26 cellular contexts compared by ENCODE assay signal in the genomic region with DNA sequence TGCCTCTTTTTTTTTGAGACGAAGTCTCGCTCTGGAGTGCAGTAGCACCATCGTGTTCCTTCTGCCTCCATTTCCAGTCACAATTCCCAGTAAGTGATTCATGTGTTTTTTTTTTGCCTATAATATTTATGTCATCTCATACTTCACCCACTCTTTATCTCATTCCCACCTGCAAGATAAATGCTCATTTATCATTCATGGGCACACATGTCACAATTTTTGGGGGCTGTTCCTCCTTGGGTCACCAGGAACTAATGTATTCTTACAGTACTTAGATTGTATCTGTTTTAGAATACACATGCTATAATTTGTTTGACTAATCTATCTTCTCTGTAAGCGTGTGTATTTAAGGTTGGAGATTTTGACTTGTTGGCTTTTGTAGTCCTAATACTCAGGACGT.
DNase-seq lines count a peak whose midpoint lies in the region; ATAC-seq, FAIRE-seq and TF ChIP-seq lines count a peak whose summit lies in the region.
"Had no signal": no experiment of that assay in that cellular context is flagged by ENCODE, and none has a peak within 500 bp of the region (broad histone marks: within the 10 kb centered on the region; RNA-seq: fewer than 3 reads in every experiment).

No MANE protein-coding gene starts in this region.

- H3K36me3 Mint-ChIP-seq in Caco-2 (ENCODE audit: insufficient read depth, unreplicated experiment) = no peaks in the 10 kb centered on the region
- H3K36me3 Mint-ChIP-seq in activated CD4-positive, alpha-beta T cell treated with anti-CD3 and anti-CD28 coated beads for 36 hours (ENCODE audit: low read depth) = no peaks in the 10 kb centered on the region

- H3K9me3 ChIP-seq in Caco-2 = no peaks in the 10 kb centered on the region
- no peaks in the 10 kb centered on the region for H3K9me3 ChIP-seq in Panc1 (ENCODE audit: control insufficient read depth, insufficient read depth, low read depth, low read length)
- H3K9me3 ChIP-seq in K562 (replicated peaks; ENCODE audit: control insufficient read depth, insufficient read depth, low read depth, low read length) = no peaks in the 10 kb centered on the region
- H3K9me3 ChIP-seq: A549; BLaER1 treated with 17β-estradiol and CSF1 and Interleukin-3, amounts not matched to agents 10 nM and 100 nM had no signal

- H3K79me2 ChIP-seq in K562 (ENCODE audit: control insufficient read depth, insufficient read depth, low read length) = no peaks in the 10 kb centered on the region

- peak; percentile 78 for FAIRE-seq in H54 (lab: Jason Lieb, UNC)
- no peak for FAIRE-seq in K562 (lab: Jason Lieb, UNC)
- FAIRE-seq: A549, GM12878, GM12892, GM18507 had no signal

- CTCF ChIA-PET in Caco-2 (lab: Charles Lee) = no interaction called here
- CTCF ChIA-PET in Panc1 (lab: Charles Lee) = no interaction called here
- CTCF ChIA-PET in K562 (lab: Yijun Ruan, JAX; ENCODE audit: low intra/inter-chr PET ratio) = no interaction called here
- CTCF ChIA-PET in activated CD4-positive, alpha-beta T cell treated with anti-CD3 and anti-CD28 coated beads for 36 hours (lab: Charles Lee) = no interaction called here

- H3K4me2 ChIP-seq in K562 (ENCODE audit: insufficient read depth, low read length) = no peak overlapping the region
- H3K4me2 ChIP-seq: A549 had no signal

- peak overlapping the region; percentile 3 for H3K27ac Mint-ChIP-seq in Caco-2 (ENCODE audit: unreplicated experiment)
- no peak overlapping the region for H3K27ac Mint-ChIP-seq in activated CD4-positive, alpha-beta T cell treated with anti-CD3 and anti-CD28 coated beads for 36 hours
- H3K27ac Mint-ChIP-seq: B cell; CD4-positive, alpha-beta T cell; CD8-positive, alpha-beta T cell had no signal

- H3K27me3 Mint-ChIP-seq in Caco-2 (ENCODE audit: insufficient read depth, unreplicated experiment) = no peaks in the 10 kb centered on the region
- no peaks in the 10 kb centered on the region for H3K27me3 Mint-ChIP-seq in activated CD4-positive, alpha-beta T cell treated with anti-CD3 and anti-CD28 coated beads for 36 hours
- H3K27me3 Mint-ChIP-seq: CD4-positive, alpha-beta T cell had no signal

- TF ChIP-seq POLR2A in H54 (IDR thresholded peaks at IDR 0.05; ENCODE audit: low read depth, low read length) = no peak
- TF ChIP-seq POLR2A in K562 (conservative IDR thresholded peaks at IDR 0.05) = no peak

- no peak for TF ChIP-seq RAD21 in K562 (CRISPR knock-in tag; conservative IDR thresholded peaks at IDR 0.05 in 1 of 2, IDR thresholded peaks at IDR 0.05 in 1 of 2)

- H3K27me3 ChIP-seq in Caco-2 (replicated peaks; ENCODE audit: control insufficient read depth, insufficient read depth, low read length) (no peaks in the 10 kb centered on the region), Panc1 (ENCODE audit: control insufficient read depth, insufficient read depth, low read length) (no peaks in the 10 kb centered on the region), K562 (ENCODE audit: control insufficient read depth in 2 of 2, insufficient read depth in 2 of 2, low read length in 2 of 2) (peaks cover 0 to 4% of the 10 kb centered on the region in 2 experiments; a peak in 2 of 5 replicates)
- H3K27me3 ChIP-seq: BLaER1 treated with 17β-estradiol and CSF1 and Interleukin-3, amounts not matched to agents 10 nM and 100 nM had no signal

- peaks cover 22% of the 10 kb centered on the region for H3K4me1 Mint-ChIP-seq in Caco-2 (ENCODE audit: low read depth, unreplicated experiment)
- no peaks in the 10 kb centered on the region for H3K4me1 Mint-ChIP-seq in activated CD4-positive, alpha-beta T cell treated with anti-CD3 and anti-CD28 coated beads for 36 hours

- no peaks in the 10 kb centered on the region for H3K9me1 ChIP-seq in K562 (ENCODE audit: control insufficient read depth, insufficient read depth, low read length)

- H3K4me1 ChIP-seq in Caco-2 = peaks cover 6% of the 10 kb centered on the region; the same call in 1 of the 2 replicates
- H3K4me1 ChIP-seq in Panc1 (ENCODE audit: control insufficient read depth, insufficient read depth, low read length) = peaks cover 10% of the 10 kb centered on the region; the same call in 1 of the 2 replicates
- no peaks in the 10 kb centered on the region for H3K4me1 ChIP-seq in K562 (replicated peaks in 1 of 2; ENCODE audit: control insufficient read depth in 2 of 2, insufficient read depth in 2 of 2, low read length in 2 of 2)

- ATAC-seq in Panc1 (no peak), K562 (no peak), left colon (no peak)
- ATAC-seq in activated CD4-positive, alpha-beta T cell treated with anti-CD3 and anti-CD28 coated beads for 36 hours = no peak
- ATAC-seq: A549; CD8-positive, alpha-beta T cell; GM12878 had no signal

- no peak for DNase-seq in Caco-2
- no peak for DNase-seq in H54 (ENCODE audit: insufficient read length, low spot score)
- no peak for DNase-seq in Panc1 (ENCODE audit: low read depth, low spot score)
- DNase-seq in K562 (ENCODE audit: extremely low read depth in 1 of 4, low spot score in 3 of 4) = no peak
- DNase-seq in NCI-H526 (lab: John Stamatoyannopoulos, UW) = no peak
- DNase-seq in NCI-H1105 treated with DMSO at 0.1 percent for 48 hours (lab: John Stamatoyannopoulos, UW) = no peak
- no peak for DNase-seq in activated CD4-positive, alpha-beta T cell treated with anti-CD3 and anti-CD28 coated beads for 36 hours
- DNase-seq in left colon = no peak
- DNase-seq: AML-193; CD4-positive, alpha-beta T cell; CD8-positive, alpha-beta T cell; DMS 273 treated with DMSO at 0.1 percent for 48 hours; DMS153; DMS53; DMS79; DND-41; EL; GDM1 had no signal

- in situ Hi-C loops in Panc1 (cut with HindIII; ENCODE audit: low pct_unique_long_range_greater_than_20kb, low sequenced_read_pairs) (no loop called here), K562 (cut with MboI) (no loop called here)

- TF ChIP-seq CTCF in Caco-2 (IDR thresholded peaks at IDR 0.05; ENCODE audit: insufficient read depth in 1 of 2, low read depth in 1 of 2, low read length in 1 of 2, severe bottlenecking in 1 of 2, unreplicated experiment in 1 of 2) (no peak), Panc1 (IDR thresholded peaks at IDR 0.05) (no peak), K562 (IDR thresholded peaks at IDR 0.05 in 2 of 3, conservative IDR thresholded peaks at IDR 0.05 in 1 of 3; ENCODE audit: insufficient read depth in 2 of 3, low read depth in 1 of 3, low read length in 3 of 3) (no peak)

- no TSS peak for BruUV-seq in Caco-2 (replicated peaks; lab: Mats Ljungman, UMichigan)
- TSS peak; percentile 16 for BruUV-seq in Panc1 (replicated peaks; lab: Mats Ljungman, UMichigan)
- no TSS peak for BruUV-seq in K562 (replicated peaks; lab: Mats Ljungman, UMichigan)

- no peaks in the 10 kb centered on the region for H3K9me3 Mint-ChIP-seq in Caco-2 (ENCODE audit: unreplicated experiment)
- no peaks in the 10 kb centered on the region for H3K9me3 Mint-ChIP-seq in activated CD4-positive, alpha-beta T cell treated with anti-CD3 and anti-CD28 coated beads for 36 hours (ENCODE audit: low read depth)
- H3K9me3 Mint-ChIP-seq: CD4-positive, alpha-beta T cell; CD8-positive, alpha-beta T cell had no signal

- H3K4me3 Mint-ChIP-seq in Caco-2 (ENCODE audit: unreplicated experiment) = no peak overlapping the region
- no peak overlapping the region for H3K4me3 Mint-ChIP-seq in activated CD4-positive, alpha-beta T cell treated with anti-CD3 and anti-CD28 coated beads for 36 hours
- H3K4me3 Mint-ChIP-seq: B cell; CD4-positive, alpha-beta T cell; CD8-positive, alpha-beta T cell had no signal

- H3K36me3 ChIP-seq in Caco-2 (ENCODE audit: control insufficient read depth, insufficient read depth, low read length) = no peaks in the 10 kb centered on the region
- H3K36me3 ChIP-seq in Panc1 (ENCODE audit: control insufficient read depth, insufficient read depth, low read length) = no peaks in the 10 kb centered on the region
- H3K36me3 ChIP-seq in K562 (ENCODE audit: control insufficient read depth, insufficient read depth, low read length) = no peaks in the 10 kb centered on the region

- H4K20me1 ChIP-seq in K562 (replicated peaks; ENCODE audit: control insufficient read depth, insufficient read depth, low read length) = no peaks in the 10 kb centered on the region

- H2AFZ ChIP-seq in K562 (ENCODE audit: low read depth, low read length) = no peak overlapping the region

- no peak overlapping the region for H3K9ac ChIP-seq in K562 (ENCODE audit: insufficient read depth in 1 of 2, low read depth in 2 of 2, low read length in 2 of 2)
- H3K9ac ChIP-seq: BLaER1 treated with 17β-estradiol and CSF1 and Interleukin-3, amounts not matched to agents 10 nM and 100 nM had no signal

- H3K27ac ChIP-seq in Panc1 (ENCODE audit: low read length) (peak overlapping the region; percentile 62; the same call in 1 of the 2 replicates), K562 (ENCODE audit: extremely low read depth, low read depth, low read length) (no peak overlapping the region)
- H3K27ac ChIP-seq: 22Rv1; A549; BLaER1 treated with 17β-estradiol and CSF1 and Interleukin-3, amounts not matched to agents 10 nM and 100 nM; C4-2B had no signal

- POLR2A ChIA-PET in Caco-2 (lab: Charles Lee) (no interaction called here), Panc1 (lab: Charles Lee) (no interaction called here), K562 (lab: Yijun Ruan, JAX) (no interaction called here)
- POLR2A ChIA-PET in activated CD4-positive, alpha-beta T cell treated with anti-CD3 and anti-CD28 coated beads for 36 hours (lab: Charles Lee) = no interaction called here

- TF ChIP-seq EP300 in K562 (IDR thresholded peaks at IDR 0.05; ENCODE audit: low read length) = no peak

- intact Hi-C loops in Caco-2 (cut with micrococcal nuclease; ENCODE audit: unreplicated experiment) = no loop called here
- intact Hi-C loops in Panc1 (cut with micrococcal nuclease; ENCODE audit: unreplicated experiment) = no loop called here
- intact Hi-C loops in K562 (cut with micrococcal nuclease) = no loop called here
- intact Hi-C loops in activated CD4-positive, alpha-beta T cell treated with anti-CD3 and anti-CD28 coated beads for 36 hours (cut with DNase I, micrococcal nuclease) = no loop called here
- intact Hi-C loops in left colon (cut with DNase I, micrococcal nuclease) = no loop called here

- no peak overlapping the region for H3K4me3 ChIP-seq in Caco-2 (ENCODE audit: low read depth, low read length)
- H3K4me3 ChIP-seq in Panc1 (ENCODE audit: low read depth in 2 of 2, low read length in 2 of 2) = no peak overlapping the region
- H3K4me3 ChIP-seq in K562 = no peak overlapping the region
- H3K4me3 ChIP-seq: A549; BLaER1 treated with 17β-estradiol and CSF1 and Interleukin-3, amounts not matched to agents 10 nM and 100 nM; GM12878 had no signal

- 5% methylated on average over 5 of the region's 5 CpGs for whole genome bisulfite sequencing in K562 (ENCODE audit: insufficient coverage, low coverage, missing lambda C conversion rate)

TF ChIP-seq in K562, 482 proteins besides CTCF, POLR2A, EP300 and RAD21 (continues in another document):
- TF ChIP-seq ZNF780A (CRISPR knock-in tag; IDR thresholded peaks at IDR 0.05) = no peak
